In the genomic region with DNA sequence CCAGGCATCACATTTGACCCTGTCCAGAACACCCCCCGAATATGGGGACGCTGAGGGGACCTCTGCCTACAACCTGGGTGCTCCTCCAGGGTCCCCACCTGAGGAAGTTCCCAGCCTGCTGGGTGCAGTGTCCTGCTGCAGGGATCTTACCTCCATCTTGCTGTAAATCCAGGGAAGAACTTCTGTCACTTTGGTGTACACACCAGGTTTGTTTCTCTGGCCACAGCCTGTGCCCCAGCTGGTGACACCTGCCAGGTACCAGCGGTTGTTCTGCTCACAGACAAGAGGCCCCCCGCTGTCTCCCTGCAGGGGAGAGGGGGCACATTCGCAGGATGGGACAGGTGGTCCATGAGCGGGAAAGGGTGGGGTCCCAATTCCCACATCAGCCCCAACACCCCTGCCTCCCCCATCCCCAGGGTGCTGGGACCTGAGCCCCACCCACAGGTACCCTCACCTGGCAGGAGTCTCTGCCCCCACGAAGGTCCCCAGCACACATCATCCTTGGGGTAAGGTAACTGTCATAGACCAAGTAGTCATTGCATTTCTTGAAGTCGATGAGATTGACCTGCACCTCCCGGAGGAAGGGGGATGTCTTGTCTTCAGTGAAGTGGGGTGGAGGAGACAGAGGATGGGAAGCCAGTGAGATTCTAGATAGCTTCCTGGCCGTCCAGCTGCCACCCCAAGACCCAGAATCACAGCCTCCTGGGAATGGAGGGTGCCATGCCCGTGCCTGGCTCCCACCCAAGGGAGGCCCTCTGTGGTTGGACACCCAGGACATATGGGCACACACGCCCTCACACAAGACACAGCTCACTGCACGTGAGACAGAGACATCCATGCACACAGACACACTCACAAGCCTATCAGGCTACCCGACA, we compare ENCODE assay signal across 13 cellular contexts. TPM values are rescaled to one million over a fixed set of nuclear protein-coding genes. Genes with fewer than 3 reads are reported as not detected.
"Had no signal": no experiment of that assay in that cellular context is flagged by ENCODE, and none has a peak within 500 bp of the region (broad histone marks: within the 10 kb centered on the region; RNA-seq: fewer than 3 reads in every experiment).

No MANE protein-coding gene starts in this region.

- DNase-seq: activated CD4-positive, alpha-beta T cell treated with anti-CD3 and anti-CD28 coated beads, Interleukin-2, amount 50 U/mL, for 4 hours; activated CD4-positive, CD25-positive, alpha-beta regulatory T cell treated with anti-CD3 and anti-CD28 coated beads, Interleukin-2, amount 50 U/mL, for 72 hours; activated naive CD4-positive, alpha-beta T cell treated with anti-CD3 and anti-CD28 coated beads, Interleukin-2, amount 50 U/mL, for 16 hours; adrenal gland; effector CD4-positive, alpha-beta T cell had no signal

- ATAC-seq: heart left ventricle; left lung; stimulated activated effector memory CD8-positive, alpha-beta T cell treated with anti-CD3 and anti-CD28 coated beads, Interleukin-12 subunit alpha, Interleukin-12 subunit beta, amount 100 ng/mL, for 72 hours had no signal

- H3K4me3 Mint-ChIP-seq: activated T-helper 1 cell treated with anti-CD3 and anti-CD28 coated beads, Interleukin-12 subunit alpha, Interleukin-12 subunit beta, Interleukin-2, Interleukin-4 antibody, amounts not matched to agents 30 ng/mL and 10 ng/mL and 1 ng/mL, durations not matched to agents 14 hours and 24 hours and 36 hours; memory B cell; stimulated activated effector memory CD8-positive, alpha-beta T cell treated with anti-CD3 and anti-CD28 coated beads, Interleukin-12 subunit alpha, Interleukin-12 subunit beta, amount 100 ng/mL, for 72 hours had no signal

- H3K27ac Mint-ChIP-seq: activated T-helper 1 cell treated with anti-CD3 and anti-CD28 coated beads, Interleukin-12 subunit alpha, Interleukin-12 subunit beta, Interleukin-2, Interleukin-4 antibody, amounts not matched to agents 30 ng/mL and 10 ng/mL and 1 ng/mL, durations not matched to agents 14 hours and 24 hours and 36 hours; memory B cell; stimulated activated effector memory CD8-positive, alpha-beta T cell treated with anti-CD3 and anti-CD28 coated beads, Interleukin-12 subunit alpha, Interleukin-12 subunit beta, amount 100 ng/mL, for 72 hours had no signal

- H3K36me3 Mint-ChIP-seq: memory B cell; stimulated activated effector memory CD8-positive, alpha-beta T cell treated with anti-CD3 and anti-CD28 coated beads, Interleukin-12 subunit alpha, Interleukin-12 subunit beta, amount 100 ng/mL, for 72 hours had no signal

- H3K27me3 Mint-ChIP-seq: memory B cell had no signal

- H3K9me3 Mint-ChIP-seq: activated T-helper 1 cell treated with anti-CD3 and anti-CD28 coated beads, Interleukin-12 subunit alpha, Interleukin-12 subunit beta, Interleukin-2, Interleukin-4 antibody, amounts not matched to agents 30 ng/mL and 10 ng/mL and 1 ng/mL, durations not matched to agents 14 hours and 24 hours and 36 hours; memory B cell; stimulated activated effector memory CD8-positive, alpha-beta T cell treated with anti-CD3 and anti-CD28 coated beads, Interleukin-12 subunit alpha, Interleukin-12 subunit beta, amount 100 ng/mL, for 72 hours had no signal

RNA-seq across cellular contexts. Expression of a gene that starts 25.5 kb away (rescaled TPM):
- total RNA-seq: cardiac septum, right atrium auricular region had no signal

RNA-seq across cellular contexts. Expression of a gene that starts 27.3 kb away (rescaled TPM):
- total RNA-seq: activated T-helper 1 cell treated with anti-CD3 and anti-CD28 coated beads, Interleukin-12 subunit alpha, Interleukin-12 subunit beta, Interleukin-2, Interleukin-4 antibody, amounts not matched to agents 30 ng/mL and 10 ng/mL and 1 ng/mL, durations not matched to agents 14 hours and 24 hours and 36 hours; T-helper 2 cell treated with Interferon-gamma antibody and Interleukin-4, amounts not matched to agents 100 ng/mL and 5 ng/mL, for 36 hours had no signal
